ENCODE assay signal across 9 cellular contexts in genomic region chr6:7219310-7219709, GRCh38.
DNase-seq lines count a peak whose midpoint lies in the region; ATAC-seq, FAIRE-seq and TF ChIP-seq lines count a peak whose summit lies in the region.
"Had no signal": no experiment of that assay in that cellular context is flagged by ENCODE, and none has a peak within 500 bp of the region (broad histone marks: within the 10 kb centered on the region; RNA-seq: fewer than 3 reads in every experiment).

No MANE protein-coding gene starts in this region.

- H3K4me1 ChIP-seq in adipocyte (ENCODE audit: control insufficient read depth, insufficient read depth, low read length) = peaks cover 43% of the 10 kb centered on the region
- H3K4me1 ChIP-seq in kidney (ENCODE audit: control insufficient read depth in 1 of 2, insufficient read depth in 1 of 2, low read depth in 1 of 2, low read length in 2 of 2) = peaks cover 33 to 51% of the 10 kb centered on the region in 2 donors

- H3K27me3 ChIP-seq in adipocyte (replicated peaks; ENCODE audit: control insufficient read depth, insufficient read depth, low read length) = no peaks in the 10 kb centered on the region

- H3K9me3 Mint-ChIP-seq in IgD-negative memory B cell = no peaks in the 10 kb centered on the region

- intact Hi-C loops in kidney (cut with DNase I) = no loop called here

- no peak for FAIRE-seq in kidney (lab: Jason Lieb, UNC)
- FAIRE-seq: TTC549 had no signal

- peaks cover 56% of the 10 kb centered on the region for H3K36me3 ChIP-seq in adipocyte (ENCODE audit: control insufficient read depth, insufficient read depth, low read length, severe bottlenecking)
- H3K36me3 ChIP-seq in kidney (ENCODE audit: control insufficient read depth in 1 of 2, insufficient read depth in 2 of 2, low read length in 2 of 2) = peaks cover under 1 to 4% of the 10 kb centered on the region in 2 donors

- DNase-seq in adipocyte (ENCODE audit: low read depth) = peak; percentile 11
- peak; percentile 93 for DNase-seq in kidney
- peak; percentile 50 for DNase-seq in stromal cell of bone marrow (ENCODE audit: low read depth)
- DNase-seq in C1 segment of cervical spinal cord (lab: John Stamatoyannopoulos, UW) = no peak

- peaks cover 0 to 1% (median 0%) of the 10 kb centered on the region in 3 donors for H3K4me1 Mint-ChIP-seq in IgD-negative memory B cell

- H3K27me3 Mint-ChIP-seq in IgD-negative memory B cell = no peaks in the 10 kb centered on the region
- H3K27me3 Mint-ChIP-seq: activated naive CD8-positive, alpha-beta T cell had no signal

- peak overlapping the region in 2 of 3 donors; percentile 28 to 83 for H3K27ac Mint-ChIP-seq in IgD-negative memory B cell
- H3K27ac Mint-ChIP-seq: activated naive CD8-positive, alpha-beta T cell had no signal

- H3K4me3 ChIP-seq in adipocyte (ENCODE audit: low read length) = no peak overlapping the region
- H3K4me3 ChIP-seq in kidney (ENCODE audit: low read length in 2 of 2) = no peak overlapping the region

- no peak for TF ChIP-seq CTCF in kidney (IDR thresholded peaks at IDR 0.05; ENCODE audit: borderline replicate concordance, extremely low read depth, insufficient read depth)

- H3K9ac ChIP-seq in adipocyte (ENCODE audit: low read length) (no peak overlapping the region), kidney (ENCODE audit: low read length in 2 of 2) (no peak overlapping the region)

- peak overlapping the region; percentile 51 to 84 for H3K27ac ChIP-seq in kidney (ENCODE audit: low read depth in 2 of 2, low read length in 2 of 2)

- H3K4me3 Mint-ChIP-seq in IgD-negative memory B cell = no peak overlapping the region
- H3K4me3 Mint-ChIP-seq: activated naive CD8-positive, alpha-beta T cell had no signal

- H3K36me3 Mint-ChIP-seq in IgD-negative memory B cell = peaks cover 2% of the 10 kb centered on the region
- H3K36me3 Mint-ChIP-seq: activated naive CD8-positive, alpha-beta T cell had no signal

- ATAC-seq in HG03095 (IDR thresholded peaks at IDR 0.05; ENCODE audit: unreplicated experiment) (no peak), HG03097 (IDR thresholded peaks at IDR 0.05; ENCODE audit: low FRiP score, unreplicated experiment) (no peak)

- H3K9me3 ChIP-seq in adipocyte (ENCODE audit: control insufficient read depth, low read length) (no peaks in the 10 kb centered on the region), kidney (ENCODE audit: control insufficient read depth in 1 of 2, low read length in 2 of 2) (no peaks in the 10 kb centered on the region)

Comparison
In these comparisons a context has a peak if more than half of its experiments do, and no peak if none do; other contexts are left out.
1. DNase-seq: peak in adipocyte (single experiment), kidney (single experiment) and stromal cell of bone marrow (single experiment); none in C1 segment of cervical spinal cord (0 of 14).